In the genomic region with DNA sequence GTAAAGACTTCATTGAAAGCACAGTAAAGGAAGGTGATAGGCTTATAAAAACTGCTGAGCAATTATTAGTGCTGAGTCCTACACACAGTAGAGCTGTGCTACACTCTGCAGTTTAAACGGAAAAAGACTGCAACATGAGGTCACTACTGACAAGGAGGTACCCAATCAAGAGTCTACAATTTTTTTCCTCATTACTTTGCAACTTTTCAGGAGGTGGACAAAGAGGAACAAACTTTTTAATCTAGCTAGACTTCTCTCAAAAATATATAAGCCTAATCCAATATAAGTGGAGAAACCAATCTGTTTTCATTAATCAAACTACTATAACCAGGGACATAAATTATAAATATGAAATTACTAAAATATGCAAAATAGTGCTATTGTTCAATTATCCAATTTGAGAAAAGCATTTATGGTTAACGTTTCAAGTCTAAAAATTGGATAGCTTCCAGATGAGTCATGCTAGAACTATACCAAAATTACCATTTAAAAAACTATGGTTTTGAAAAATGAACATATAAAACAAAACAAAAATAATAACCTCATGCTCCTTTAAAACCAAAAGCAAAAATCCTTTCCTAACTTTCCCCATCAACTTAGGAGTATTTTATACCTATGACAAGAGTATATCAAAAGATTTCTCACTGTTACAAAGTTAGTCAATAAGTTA, we compare ENCODE assay signal across 1 cellular context.
TF ChIP-seq lines count a peak whose summit lies in the region.

No MANE protein-coding gene starts in this region.

TF ChIP-seq in IMR-90, 13 proteins besides CTCF, POLR2A, EP300 and RAD21 (continued from another document):
- TF ChIP-seq, protein P1, sequence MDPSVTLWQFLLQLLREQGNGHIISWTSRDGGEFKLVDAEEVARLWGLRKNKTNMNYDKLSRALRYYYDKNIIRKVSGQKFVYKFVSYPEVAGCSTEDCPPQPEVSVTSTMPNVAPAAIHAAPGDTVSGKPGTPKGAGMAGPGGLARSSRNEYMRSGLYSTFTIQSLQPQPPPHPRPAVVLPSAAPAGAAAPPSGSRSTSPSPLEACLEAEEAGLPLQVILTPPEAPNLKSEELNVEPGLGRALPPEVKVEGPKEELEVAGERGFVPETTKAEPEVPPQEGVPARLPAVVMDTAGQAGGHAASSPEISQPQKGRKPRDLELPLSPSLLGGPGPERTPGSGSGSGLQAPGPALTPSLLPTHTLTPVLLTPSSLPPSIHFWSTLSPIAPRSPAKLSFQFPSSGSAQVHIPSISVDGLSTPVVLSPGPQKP (IDR thresholded peaks at IDR 0.05; ENCODE audit: borderline replicate concordance, low read depth, low read length): no peak
- TF ChIP-seq NFE2L2 (IDR thresholded peaks at IDR 0.05; ENCODE audit: low read depth, low read length) (no peak), SMC3 (IDR thresholded peaks at IDR 0.05; ENCODE audit: low read depth, low read length) (no peak), BHLHE40 (IDR thresholded peaks at IDR 0.05; ENCODE audit: low read depth, low read length) (no peak), FOS (IDR thresholded peaks at IDR 0.05; ENCODE audit: low read depth, low read length) (no peak), RFX5 (IDR thresholded peaks at IDR 0.05; ENCODE audit: low read depth, low read length) (no peak), MXI1 (IDR thresholded peaks at IDR 0.05; ENCODE audit: borderline replicate concordance, low read depth, low read length) (no peak), CEBPB (IDR thresholded peaks at IDR 0.05; ENCODE audit: low read depth, low read length) (no peak), CHD1 (IDR thresholded peaks at IDR 0.05; ENCODE audit: low read depth, low read length) (no peak), MAZ (IDR thresholded peaks at IDR 0.05; ENCODE audit: borderline replicate concordance, low read depth, low read length) (no peak)
- TF ChIP-seq, protein P2, sequence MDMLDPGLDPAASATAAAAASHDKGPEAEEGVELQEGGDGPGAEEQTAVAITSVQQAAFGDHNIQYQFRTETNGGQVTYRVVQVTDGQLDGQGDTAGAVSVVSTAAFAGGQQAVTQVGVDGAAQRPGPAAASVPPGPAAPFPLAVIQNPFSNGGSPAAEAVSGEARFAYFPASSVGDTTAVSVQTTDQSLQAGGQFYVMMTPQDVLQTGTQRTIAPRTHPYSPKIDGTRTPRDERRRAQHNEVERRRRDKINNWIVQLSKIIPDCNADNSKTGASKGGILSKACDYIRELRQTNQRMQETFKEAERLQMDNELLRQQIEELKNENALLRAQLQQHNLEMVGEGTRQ (IDR thresholded peaks at IDR 0.05; ENCODE audit: low read depth, low read length): no peak
